In genomic region chr14:77124345-77125274, GRCh38 we compare ENCODE assay signal across 9 cellular contexts. TPM values are rescaled to one million over a fixed set of nuclear protein-coding genes. Genes with fewer than 3 reads are reported as not detected.
A peak's percentile ranks its signal among the peaks of the same experiment; 100 is the strongest.
DNase-seq lines count a peak whose midpoint lies in the region; ATAC-seq and TF ChIP-seq lines count a peak whose summit lies in the region.
"Had no signal": no experiment of that assay in that cellular context is flagged by ENCODE, and none has a peak within 500 bp of the region (broad histone marks: within the 10 kb centered on the region; RNA-seq: fewer than 3 reads in every experiment).

No MANE protein-coding gene starts in this region.

- H3K36me3 Mint-ChIP-seq in mesothelial cell of epicardium: peaks cover 4% of the 10 kb centered on the region

- no peak for TF ChIP-seq CTCF in NB4 (IDR thresholded peaks at IDR 0.05; ENCODE audit: low read depth, low read length)
- TF ChIP-seq CTCF in mesothelial cell of epicardium (IDR thresholded peaks at IDR 0.05; ENCODE audit: unreplicated experiment): peak; percentile 60

- TF ChIP-seq POLR2A in NB4 (IDR thresholded peaks at IDR 0.05; ENCODE audit: extremely low read depth, insufficient read length): no peak

- ATAC-seq in GM18858 (IDR thresholded peaks at IDR 0.05; ENCODE audit: unreplicated experiment): no peak

- H3K27me3 Mint-ChIP-seq in mesothelial cell of epicardium (ENCODE audit: low read depth): peaks cover 59% of the 10 kb centered on the region

- H3K4me3 ChIP-seq in NB4 (ENCODE audit: low read depth, low read length) (no peak overlapping the region), endocrine pancreas (ENCODE audit: control insufficient read depth, insufficient read depth, low read length) (peak overlapping the region; percentile 25)

- no peaks in the 10 kb centered on the region for H3K9me3 ChIP-seq in endocrine pancreas (ENCODE audit: control insufficient read depth, low read length)

- H3K4me1 Mint-ChIP-seq in mesothelial cell of epicardium: peaks cover 22% of the 10 kb centered on the region

- no peaks in the 10 kb centered on the region for H3K36me3 ChIP-seq in endocrine pancreas (ENCODE audit: control insufficient read depth, insufficient read depth, low read length)

- H3K27ac Mint-ChIP-seq in mesothelial cell of epicardium: no peak overlapping the region

- H3K4me1 ChIP-seq in endocrine pancreas (ENCODE audit: control insufficient read depth, insufficient read depth, low read length): no peaks in the 10 kb centered on the region

- H3K9me3 Mint-ChIP-seq in mesothelial cell of epicardium: no peaks in the 10 kb centered on the region

- no peaks in the 10 kb centered on the region for H3K27me3 ChIP-seq in endocrine pancreas (ENCODE audit: control insufficient read depth, insufficient read depth, low read length)

- H3K4me3 Mint-ChIP-seq in mesothelial cell of epicardium: peak overlapping the region; percentile 77

- DNase-seq in GM03348 (ENCODE audit: low spot score) (peak; percentile 88), NB4 (ENCODE audit: low read depth) (peak; percentile 18), mesothelial cell of epicardium (ENCODE audit: low spot score in 2 of 2, unreplicated experiment in 2 of 2) (peak in 1 of 2 experiments; percentile 73), NCI-H2196 treated with DMSO at 0.1 percent for 48 hours (lab: John Stamatoyannopoulos, UW; ENCODE audit: unreplicated experiment) (no peak)
- DNase-seq in activated CD8-positive, alpha-beta memory T cell treated with anti-CD3 and anti-CD28 coated beads for 24 hours: peak; percentile 84
- DNase-seq in stimulated activated CD8-positive, alpha-beta memory T cell treated with anti-CD3 and anti-CD28 coated beads, Interleukin-4, amount 100 ng/mL, for 1 hour (ENCODE audit: low read depth in 2 of 2, low spot score in 1 of 2): peak; percentile 17 to 29

- H3K9ac ChIP-seq in endocrine pancreas (ENCODE audit: control insufficient read depth, insufficient read depth, low read length): peak overlapping the region; percentile 33

RNA-seq across cellular contexts. Expression of gene ZDHHC22, which starts 17.0 kb away (rescaled TPM):
- total RNA-seq in mesothelial cell of epicardium: not detected in 3 replicates
- total RNA-seq: T-helper 1 cell treated with Interleukin-12 subunit alpha and Interleukin-12 subunit beta and Interleukin-4 antibody, amounts not matched to agents 30 ng/mL and 1 ng/mL, for 36 hours had no signal

RNA-seq across cellular contexts. Expression of gene CIPC, which starts 26.6 kb away (rescaled TPM):
- total RNA-seq in mesothelial cell of epicardium: 21.9 to 22.9 TPM (median 22.4 TPM) in 3 replicates

RNA-seq across cellular contexts. Expression of gene TMEM63C, which starts 57.0 kb away (rescaled TPM):
- total RNA-seq in mesothelial cell of epicardium: 6.2 to 7.7 TPM (median 7.0 TPM) in 3 replicates
